In the genomic region with DNA sequence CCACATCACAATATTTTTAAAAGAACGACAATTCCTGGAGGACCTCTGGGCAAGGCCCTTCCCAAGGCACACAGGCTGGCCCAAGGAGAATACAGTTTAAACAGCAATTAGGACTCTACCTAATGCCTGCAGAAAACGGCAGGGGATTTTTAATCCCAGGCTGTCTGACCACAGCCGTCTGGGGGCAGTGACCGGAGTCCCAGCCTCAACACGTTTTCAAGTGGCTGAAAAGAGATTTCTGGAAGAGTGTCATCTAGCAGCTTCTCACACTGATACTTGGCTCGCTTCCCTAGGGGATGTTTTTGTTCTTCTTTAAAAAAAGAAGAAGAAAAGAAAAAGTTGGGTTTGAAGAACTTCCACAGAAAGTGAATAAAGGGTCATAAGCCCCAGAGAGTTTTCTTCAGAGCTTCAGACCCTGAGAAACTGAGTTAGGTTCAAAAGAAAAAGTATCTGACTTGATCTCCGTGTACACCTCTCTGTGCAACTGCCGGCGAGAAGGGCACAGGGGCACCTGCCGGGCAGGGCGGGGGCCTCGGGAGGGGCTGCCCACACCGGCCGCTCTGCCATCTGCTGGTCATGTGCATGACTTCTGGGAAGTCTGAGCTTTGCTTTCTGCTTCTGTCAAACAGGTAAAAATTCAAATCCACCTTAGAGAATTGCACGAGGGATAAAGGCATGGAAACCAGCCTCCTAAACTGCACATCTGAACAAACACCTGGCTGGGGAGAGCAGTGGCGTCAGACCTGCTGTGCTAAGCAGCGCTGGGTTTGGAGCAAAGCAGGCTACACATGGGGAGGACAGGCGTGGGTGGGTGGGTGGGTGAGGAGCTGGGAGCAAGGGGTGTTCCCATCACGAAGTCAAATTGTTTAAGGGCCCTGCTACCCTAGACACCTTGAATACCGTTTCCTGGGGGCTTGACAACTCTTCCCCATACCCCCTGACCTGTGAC, we compare ENCODE assay signal across 8 cellular contexts. TPM values are rescaled to one million over a fixed set of nuclear protein-coding genes. Genes with fewer than 3 reads are reported as not detected.
DNase-seq lines count a peak whose midpoint lies in the region; ATAC-seq and TF ChIP-seq lines count a peak whose summit lies in the region.

No MANE protein-coding gene starts in this region.

- H3K9me3 ChIP-seq in right lobe of liver (no peaks in the 10 kb centered on the region), upper lobe of right lung (no peaks in the 10 kb centered on the region)

- H3K4me3 ChIP-seq in astrocyte of the spinal cord (ENCODE audit: low read depth, low read length) (no peak overlapping the region), right lobe of liver (no peak overlapping the region), upper lobe of right lung (no peak overlapping the region)

- 24% methylated on average over 16 of the region's 20 CpGs for WGBS in right lobe of liver (ENCODE audit: insufficient coverage, low coverage, low lambda C conversion rate, missing lambda C conversion rate)

- H3K27me3 ChIP-seq in right lobe of liver (no peaks in the 10 kb centered on the region), upper lobe of right lung (no peaks in the 10 kb centered on the region)

- peaks cover 0 to 81% (median 44%) of the 10 kb centered on the region in 4 donors for H3K4me1 ChIP-seq in right lobe of liver
- peaks cover 65% of the 10 kb centered on the region for H3K4me1 ChIP-seq in upper lobe of right lung

- no peak for TF ChIP-seq POLR2A in right lobe of liver (IDR thresholded peaks at IDR 0.05)

- in situ Hi-C loops in astrocyte of the spinal cord (cut with HindIII; ENCODE audit: low sequenced_read_pairs): no loop called here

- H3K36me3 ChIP-seq in right lobe of liver (peaks cover 0 to 5% (median 0%) of the 10 kb centered on the region in 4 donors), upper lobe of right lung (peaks cover 7% of the 10 kb centered on the region)

- intact Hi-C loops in right lobe of liver (cut with DNase I) (no loop called here), upper lobe of right lung (cut with DNase I) (no loop called here)

- DNase-seq in NCI-H2171 treated with DMSO at 0.1 percent for 48 hours (lab: John Stamatoyannopoulos, UW): peak; percentile 19
- no peak for DNase-seq in NCI-H2171 (lab: John Stamatoyannopoulos, UW)
- peak; percentile 37 for DNase-seq in NCI-H2227 (lab: John Stamatoyannopoulos, UW; ENCODE audit: unreplicated experiment)
- peak; percentile 22 for DNase-seq in astrocyte of the spinal cord (ENCODE audit: low read depth, low spot score)
- DNase-seq in right lobe of liver: peak in 2 of 3 donors; percentile 66 to 74
- peak; percentile 79 for DNase-seq in upper lobe of right lung
- no peak for DNase-seq in NCI-H446 treated with DMSO at 0.1 percent for 48 hours (lab: John Stamatoyannopoulos, UW)

- peak; percentile 54 to 74 (median 66) for ATAC-seq in right lobe of liver
- peak; percentile 71 for ATAC-seq in upper lobe of right lung
- ATAC-seq in GM18517 (IDR thresholded peaks at IDR 0.05; ENCODE audit: unreplicated experiment): no peak

- TF ChIP-seq CTCF in astrocyte of the spinal cord (IDR thresholded peaks at IDR 0.05; ENCODE audit: low read depth, low read length) (peak; percentile 53), right lobe of liver (IDR thresholded peaks at IDR 0.05) (peak; percentile 27 to 61 (median 43)), upper lobe of right lung (IDR thresholded peaks at IDR 0.05) (peak; percentile 35)

- H3K27ac ChIP-seq in right lobe of liver (peak overlapping the region in 1 of 3 donors; percentile 46), upper lobe of right lung (peak overlapping the region; percentile 53)

RNA-seq across cellular contexts. Expression of a gene that starts 33.0 kb away (rescaled TPM):
- 100 to 1,000 TPM; 121 to 274 (median 193) TPM for total RNA-seq in right lobe of liver
- total RNA-seq in upper lobe of right lung: 166 TPM

RNA-seq across cellular contexts. Expression of a gene that starts 50.7 kb away (rescaled TPM):
- total RNA-seq in right lobe of liver (not detected), upper lobe of right lung (not detected)

Comparison
In these comparisons a context has a peak if more than half of its experiments do, and no peak if none do; other contexts are left out.
1. DNase-seq: peak in NCI-H2171 treated with DMSO at 0.1 percent for 48 hours (single experiment), NCI-H2227 (single experiment), astrocyte of the spinal cord (single experiment), right lobe of liver (2 of 3) and upper lobe of right lung (single experiment); none in NCI-H2171 (single experiment) and NCI-H446 treated with DMSO at 0.1 percent for 48 hours (single experiment).
2. Peak in every context shown above with its lines, with median percentiles within 50 percentile points of each other: CTCF ChIP-seq.